Comparison of ENCODE assay signal across 10 cellular contexts in genomic region chr14:68182492-68182891, GRCh38.
DNase-seq lines count a peak whose midpoint lies in the region; ATAC-seq and FAIRE-seq lines count a peak whose summit lies in the region.
"Had no signal": no experiment of that assay in that cellular context is flagged by ENCODE, and none has a peak within 500 bp of the region (broad histone marks: within the 10 kb centered on the region; RNA-seq: fewer than 3 reads in every experiment).

No MANE protein-coding gene starts in this region.

- no peaks in the 10 kb centered on the region for H3K9me3 Mint-ChIP-seq in CD8-positive, alpha-beta memory T cell
- H3K9me3 Mint-ChIP-seq in activated naive CD4-positive, alpha-beta T cell treated with anti-CD3 and anti-CD28 coated beads, Interleukin-2, amount 10 ng/mL, durations not matched to agents 7 days and 5 days, result no peaks in the 10 kb centered on the region

- no peaks in the 10 kb centered on the region for H3K27me3 ChIP-seq in CD8-positive, alpha-beta memory T cell (ENCODE audit: insufficient read depth, low read length, poor library complexity, severe bottlenecking)
- no peaks in the 10 kb centered on the region for H3K27me3 ChIP-seq in Karpas-422 (ENCODE audit: low read length)

- peak; percentile 45 for ATAC-seq in HG02970 (IDR thresholded peaks at IDR 0.05; ENCODE audit: low FRiP score, unreplicated experiment)

- peaks cover 43% of the 10 kb centered on the region for H4K20me1 ChIP-seq in Karpas-422 (ENCODE audit: insufficient read depth, low read depth, low read length)

- no peak overlapping the region for H3K27ac ChIP-seq in CD8-positive, alpha-beta memory T cell (ENCODE audit: low read depth, low read length)
- H3K27ac ChIP-seq in caudate nucleus (ENCODE audit: low read depth, low read length) (no peak overlapping the region), Karpas-422 (ENCODE audit: low read length) (no peak overlapping the region)

- no peak overlapping the region for H3K4me3 ChIP-seq in CD8-positive, alpha-beta memory T cell (ENCODE audit: low read length)
- no peak overlapping the region for H3K4me3 ChIP-seq in Karpas-422 (ENCODE audit: low read length)

- POLR2A ChIA-PET in CD8-positive, alpha-beta memory T cell (lab: Charles Lee), result no interaction called here

- H3K4me1 Mint-ChIP-seq in CD8-positive, alpha-beta memory T cell, result peaks cover 17 to 37% (median 34%) of the 10 kb centered on the region in 3 donors
- H3K4me1 Mint-ChIP-seq in activated naive CD4-positive, alpha-beta T cell treated with anti-CD3 and anti-CD28 coated beads, Interleukin-2, amount 10 ng/mL, durations not matched to agents 7 days and 5 days, result peaks cover 31% of the 10 kb centered on the region

- peaks cover 11% of the 10 kb centered on the region for H3K4me1 ChIP-seq in CD8-positive, alpha-beta memory T cell (ENCODE audit: insufficient read depth, low read length)
- H3K4me1 ChIP-seq in Karpas-422 (ENCODE audit: low read length), result peaks cover 11% of the 10 kb centered on the region

- FAIRE-seq in GM19239 (lab: Jason Lieb, UNC), result peak; percentile 94

- peak overlapping the region in 5 of 8 donors; percentile 1 to 69 (median 44) for H3K27ac Mint-ChIP-seq in CD8-positive, alpha-beta memory T cell
- peak overlapping the region; percentile 58 for H3K27ac Mint-ChIP-seq in activated naive CD4-positive, alpha-beta T cell treated with anti-CD3 and anti-CD28 coated beads, Interleukin-2, amount 10 ng/mL, durations not matched to agents 7 days and 5 days

- peaks cover 0 to 2% (median 0%) of the 10 kb centered on the region in 3 donors for H3K36me3 Mint-ChIP-seq in CD8-positive, alpha-beta memory T cell
- peaks cover 3% of the 10 kb centered on the region for H3K36me3 Mint-ChIP-seq in activated naive CD4-positive, alpha-beta T cell treated with anti-CD3 and anti-CD28 coated beads, Interleukin-2, amount 10 ng/mL, durations not matched to agents 7 days and 5 days

- H3K9me2 ChIP-seq in Karpas-422 (replicated peaks; ENCODE audit: insufficient read depth, low read length), result no peaks in the 10 kb centered on the region

- H3K4me3 Mint-ChIP-seq in CD8-positive, alpha-beta memory T cell, result peak overlapping the region in 2 of 7 donors; percentile 16 to 33
- H3K4me3 Mint-ChIP-seq in activated naive CD4-positive, alpha-beta T cell treated with anti-CD3 and anti-CD28 coated beads, Interleukin-2, amount 10 ng/mL, durations not matched to agents 7 days and 5 days, result no peak overlapping the region
- H3K4me3 Mint-ChIP-seq: brain had no signal

- no peak overlapping the region for H3K4me2 ChIP-seq in Karpas-422 (ENCODE audit: low read depth, low read length, poor library complexity, severe bottlenecking)

- no peak overlapping the region for H2AFZ ChIP-seq in Karpas-422 (ENCODE audit: low read length)

- no peaks in the 10 kb centered on the region for H3K27me3 Mint-ChIP-seq in CD8-positive, alpha-beta memory T cell
- H3K27me3 Mint-ChIP-seq in activated naive CD4-positive, alpha-beta T cell treated with anti-CD3 and anti-CD28 coated beads, Interleukin-2, amount 10 ng/mL, durations not matched to agents 7 days and 5 days, result no peaks in the 10 kb centered on the region

- no peak overlapping the region for H3K9ac ChIP-seq in Karpas-422 (ENCODE audit: low read length)

- H3K36me3 ChIP-seq in CD8-positive, alpha-beta memory T cell (ENCODE audit: insufficient read depth, low read length), result no peaks in the 10 kb centered on the region
- no peaks in the 10 kb centered on the region for H3K36me3 ChIP-seq in Karpas-422 (ENCODE audit: insufficient read depth, low read length)

- H3K79me2 ChIP-seq in Karpas-422 (ENCODE audit: low read length), result no peaks in the 10 kb centered on the region

- CTCF ChIA-PET in CD8-positive, alpha-beta memory T cell (lab: Charles Lee), result no interaction called here
- CTCF ChIA-PET in activated naive CD4-positive, alpha-beta T cell treated with anti-CD3 and anti-CD28 coated beads, Interleukin-2, amount 10 ng/mL, durations not matched to agents 7 days and 5 days (lab: Charles Lee), result no interaction called here

- no peaks in the 10 kb centered on the region for H3K9me3 ChIP-seq in CD8-positive, alpha-beta memory T cell (ENCODE audit: low read length)
- H3K9me3 ChIP-seq in Karpas-422 (ENCODE audit: low read length), result no peaks in the 10 kb centered on the region

- DNase-seq in CD8-positive, alpha-beta memory T cell, result no peak
- peak; percentile 27 for DNase-seq in GM19239 (ENCODE audit: insufficient read length, low spot score)
- DNase-seq in activated naive CD4-positive, alpha-beta T cell treated with anti-CD3 and anti-CD28 coated beads, Interleukin-2, amount 10 ng/mL, durations not matched to agents 7 days and 5 days, result peak; percentile 38
- no peak for DNase-seq in NCI-H2081 treated with DMSO at 0.1 percent for 48 hours (lab: John Stamatoyannopoulos, UW)
- DNase-seq in caudate nucleus (lab: John Stamatoyannopoulos, UW), result no peak
- DNase-seq in AG20443 (ENCODE audit: low spot score), result no peak
- no peak for DNase-seq in Karpas-422
- DNase-seq: NCI-H524 treated with DMSO at 0.1 percent for 48 hours had no signal

Comparison
In these comparisons a context has a peak if more than half of its experiments do, and no peak if none do; other contexts are left out.
1. DNase-seq: peak in GM19239 (single experiment) and activated naive CD4-positive, alpha-beta T cell treated with anti-CD3 and anti-CD28 coated beads, Interleukin-2, amount 10 ng/mL, durations not matched to agents 7 days and 5 days (single experiment); none in CD8-positive, alpha-beta memory T cell (0 of 5), NCI-H2081 treated with DMSO at 0.1 percent for 48 hours (single experiment), caudate nucleus (0 of 61), AG20443 (single experiment) and Karpas-422 (single experiment).